Comparison of ENCODE assay signal across 10 cellular contexts in the genomic region with DNA sequence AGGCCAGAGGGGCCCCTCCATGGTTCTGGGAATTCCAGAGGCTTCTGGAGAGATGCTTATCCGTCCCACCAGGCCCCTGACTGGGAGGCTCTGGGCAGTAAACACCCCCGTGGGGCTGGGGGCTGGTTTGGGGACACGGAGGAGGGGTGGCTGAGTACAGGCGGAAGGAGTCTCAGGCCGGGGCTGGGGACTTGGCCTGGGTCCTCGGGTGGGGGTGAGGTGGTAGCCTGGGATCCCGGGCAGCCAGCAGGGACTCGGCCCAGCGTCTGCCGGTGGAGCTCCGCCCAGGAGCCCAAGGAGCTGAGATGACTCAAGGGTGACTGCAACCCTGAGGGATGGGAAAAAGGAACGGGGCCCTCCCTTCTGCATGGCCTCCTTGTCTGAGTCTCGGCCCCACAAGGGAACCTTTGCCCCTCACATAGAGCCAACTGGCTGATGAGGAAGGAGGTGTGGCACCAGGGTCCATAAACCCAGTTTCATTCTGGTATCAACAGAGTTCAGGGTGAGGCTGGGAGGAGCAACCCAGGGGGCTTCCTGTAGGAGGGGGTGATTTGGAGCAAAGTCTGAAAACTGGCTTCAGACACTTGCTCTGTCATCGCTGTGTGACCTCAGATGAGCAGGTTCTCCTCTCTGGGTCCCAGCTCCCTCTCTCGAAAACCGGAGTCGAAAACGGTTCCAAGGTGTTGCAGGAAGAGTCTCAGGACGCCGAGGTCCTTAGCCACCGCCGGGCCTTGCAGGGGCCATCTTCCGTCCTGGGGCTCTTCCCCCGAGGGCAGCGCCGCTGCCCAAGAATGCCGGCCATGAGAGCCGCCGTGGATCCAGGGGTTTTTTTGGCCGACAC. TPM values are rescaled to one million over a fixed set of nuclear protein-coding genes. Genes with fewer than 3 reads are reported as not detected.
A peak's percentile ranks its signal among the peaks of the same experiment; 100 is the strongest.
DNase-seq lines count a peak whose midpoint lies in the region; ATAC-seq and TF ChIP-seq lines count a peak whose summit lies in the region.
"Had no signal": no experiment of that assay in that cellular context is flagged by ENCODE, and none has a peak within 500 bp of the region (broad histone marks: within the 10 kb centered on the region; RNA-seq: fewer than 3 reads in every experiment).

No MANE protein-coding gene starts in this region.

- H3F3A ChIP-seq in SK-N-SH (replicated peaks; ENCODE audit: insufficient read depth): peaks cover 2% of the 10 kb centered on the region

- no peaks in the 10 kb centered on the region for H3K36me3 Mint-ChIP-seq in natural killer cell treated with Interleukin-12 subunit alpha and Interleukin-12 subunit beta and Interleukin-15 and Interleukin-18, amount 100 ng/mL, for 72 hours

- peaks cover 0 to 2% of the 10 kb centered on the region in 2 donors for H3K27me3 Mint-ChIP-seq in natural killer cell treated with Interleukin-12 subunit alpha and Interleukin-12 subunit beta and Interleukin-15 and Interleukin-18, amount 100 ng/mL, for 72 hours

- peak overlapping the region; percentile 86 for H3K9ac ChIP-seq in HCT116 (ENCODE audit: low read length)
- peak overlapping the region; percentile 60; the same call in 1 of the 2 replicates for H3K9ac ChIP-seq in SK-N-SH
- peak overlapping the region; percentile 74 for H3K9ac ChIP-seq in skeletal muscle satellite cell (ENCODE audit: low read depth, low read length)

- no peaks in the 10 kb centered on the region for H3K9me2 ChIP-seq in HCT116 (ENCODE audit: insufficient read depth)
- no peaks in the 10 kb centered on the region for H3K9me2 ChIP-seq in SK-N-SH

- H3K4me1 ChIP-seq in HCT116 (ENCODE audit: control insufficient read depth in 1 of 2, insufficient read depth in 2 of 2, low read length in 2 of 2): peaks cover 33 to 45% of the 10 kb centered on the region in 2 experiments
- no peaks in the 10 kb centered on the region for H3K4me1 ChIP-seq in SK-N-SH (ENCODE audit: control insufficient read depth in 1 of 2, insufficient read depth in 2 of 2, low read depth in 1 of 2, low read length in 1 of 2)
- peaks cover 28% of the 10 kb centered on the region for H3K4me1 ChIP-seq in skeletal muscle satellite cell (ENCODE audit: control insufficient read depth, insufficient read depth, low read length)

- TF ChIP-seq EP300 in SK-N-SH (IDR thresholded peaks at IDR 0.05; ENCODE audit: borderline replicate concordance in 1 of 2, low read depth in 1 of 2, low read length in 1 of 2): no peak

- TF ChIP-seq CTCF in HCT116 (IDR thresholded peaks at IDR 0.05 in 2 of 3, conservative IDR thresholded peaks at IDR 0.05 in 1 of 3; ENCODE audit: borderline replicate concordance in 1 of 3, insufficient read depth in 1 of 3, low read depth in 2 of 3, low read length in 2 of 3) (no peak), SK-N-SH (IDR thresholded peaks at IDR 0.05) (no peak), foreskin fibroblast (IDR thresholded peaks at IDR 0.05; ENCODE audit: low read depth, low read length) (no peak)

- H2AFZ ChIP-seq in HCT116 (ENCODE audit: low read depth, low read length, poor library complexity, severe bottlenecking) (no peak overlapping the region), SK-N-SH (ENCODE audit: low read depth) (peak overlapping the region; percentile 88; the same call in 1 of the 2 replicates)

- H3K4me3 ChIP-seq in HCT116 (replicated peaks in 1 of 2; ENCODE audit: low read depth in 1 of 2, low read length in 2 of 2) (peak overlapping the region; percentile 60 to 74), SK-N-SH (ENCODE audit: low read depth in 2 of 2, low read length in 1 of 2) (no peak overlapping the region), foreskin fibroblast (ENCODE audit: low read depth in 1 of 2, low read length in 2 of 2) (no peak overlapping the region), skeletal muscle satellite cell (ENCODE audit: low read length) (no peak overlapping the region)

- H3K27me3 ChIP-seq in HCT116 (ENCODE audit: insufficient read depth, low read length) (no peaks in the 10 kb centered on the region), SK-N-SH (ENCODE audit: insufficient read depth) (no peaks in the 10 kb centered on the region), skeletal muscle satellite cell (ENCODE audit: control insufficient read depth, insufficient read depth, low read length) (no peaks in the 10 kb centered on the region)

- peaks cover 37% of the 10 kb centered on the region for H3K79me2 ChIP-seq in HCT116 (ENCODE audit: insufficient read depth, low read length)
- H3K79me2 ChIP-seq in SK-N-SH (ENCODE audit: insufficient read depth): no peaks in the 10 kb centered on the region

- intact Hi-C loops in HCT116 (cut with micrococcal nuclease): no loop called here

- ATAC-seq in HCT116 (peak; percentile 68), HG03378 (IDR thresholded peaks at IDR 0.05; ENCODE audit: unreplicated experiment) (no peak)
- no peak for ATAC-seq in natural killer cell treated with Interleukin-12 subunit alpha and Interleukin-12 subunit beta and Interleukin-15 and Interleukin-18, amount 100 ng/mL, for 72 hours

- RAD21 ChIA-PET in HCT116 (lab: Charles Lee; ENCODE audit: low non-redundant PET in 1 of 2, low total read pairs in 2 of 2, uncharacterized antibody in 2 of 2, unreplicated experiment in 2 of 2): no interaction called here

- WGBS in SK-N-SH (ENCODE audit: low lambda C conversion rate): 41% methylated on average over 14 of the region's 30 CpGs

- no peaks in the 10 kb centered on the region for H3K9me3 Mint-ChIP-seq in natural killer cell treated with Interleukin-12 subunit alpha and Interleukin-12 subunit beta and Interleukin-15 and Interleukin-18, amount 100 ng/mL, for 72 hours

- no peak overlapping the region for H3K27ac Mint-ChIP-seq in natural killer cell treated with Interleukin-12 subunit alpha and Interleukin-12 subunit beta and Interleukin-15 and Interleukin-18, amount 100 ng/mL, for 72 hours

- no peak for TF ChIP-seq POLR2A in HCT116 (IDR thresholded peaks at IDR 0.05; ENCODE audit: borderline replicate concordance, extremely low read depth, insufficient read depth, insufficient read length)

- CTCF ChIA-PET in HCT116 (lab: Charles Lee): interaction anchor here (0.8 to 2.4 kb wide), 9 partner anchors 10 to 493 kb away, joined by 3 to 7 read pairs (median 4); partner anchors contain the start of gene RNF126
- CTCF ChIA-PET in SK-N-SH (lab: Yijun Ruan, JAX): no interaction called here

- H3K4me2 ChIP-seq in HCT116 (ENCODE audit: low read length) (peak overlapping the region; percentile 98), SK-N-SH (peak overlapping the region; percentile 40), skeletal muscle satellite cell (ENCODE audit: low read length) (peak overlapping the region; percentile 59)

- H3K4me1 Mint-ChIP-seq in natural killer cell treated with Interleukin-12 subunit alpha and Interleukin-12 subunit beta and Interleukin-15 and Interleukin-18, amount 100 ng/mL, for 72 hours (ENCODE audit: low read depth in 2 of 2): no peaks in the 10 kb centered on the region

- DNase-seq in HCT116 (ENCODE audit: low read depth, low spot score) (no peak), SK-N-SH (peak; percentile 59), foreskin fibroblast (peak; percentile 88 to 95), NCI-H524 (lab: John Stamatoyannopoulos, UW) (no peak)
- no peak for DNase-seq in activated CD4-positive, alpha-beta T cell treated with anti-CD3 and anti-CD28 coated beads for 48 hours
- no peak for DNase-seq in natural killer cell treated with Interleukin-12 subunit alpha and Interleukin-12 subunit beta and Interleukin-15 and Interleukin-18, amount 100 ng/mL, for 72 hours (ENCODE audit: low spot score)
- DNase-seq: activated T-cell treated with anti-CD3 and anti-CD28 coated beads for 4 hours, head of caudate nucleus had no signal

- POLR2A ChIA-PET in HCT116 (lab: Charles Lee): interaction anchor here (0.6 to 1.8 kb wide), 7 partner anchors 45 to 98 kb away, joined by 3 to 5 read pairs (median 3); partner anchors contain the start of gene PTBP1
- POLR2A ChIA-PET in SK-N-SH (lab: Yijun Ruan, JAX): no interaction called here

- no peak for TF ChIP-seq RAD21 in HCT116 (IDR thresholded peaks at IDR 0.05; ENCODE audit: low read depth)
- no peak for TF ChIP-seq RAD21 in SK-N-SH (IDR thresholded peaks at IDR 0.05; ENCODE audit: low read length)

- H3K36me3 ChIP-seq in HCT116 (ENCODE audit: control insufficient read depth in 1 of 2, insufficient read depth in 2 of 2, low read length in 2 of 2) (peaks cover 0 to 7% of the 10 kb centered on the region in 2 experiments; a peak in 1 of 4 replicates), SK-N-SH (replicated peaks in 1 of 2; ENCODE audit: control insufficient read depth in 1 of 2, insufficient read depth in 2 of 2, low read length in 1 of 2) (no peaks in the 10 kb centered on the region), skeletal muscle satellite cell (ENCODE audit: insufficient read depth, low read length) (no peaks in the 10 kb centered on the region)

- H3K27ac ChIP-seq in HCT116 (ENCODE audit: low read depth, low read length) (peak overlapping the region; percentile 83), SK-N-SH (ENCODE audit: low read depth in 2 of 2, low read length in 1 of 2) (peak overlapping the region in 1 of 2 experiments; percentile 59; a peak in 2 of 4 replicates)

- BruUV-seq in HCT116 (replicated peaks; lab: Mats Ljungman, UMichigan): TSS peak; percentile 78

- H3K9me3 ChIP-seq in HCT116 (ENCODE audit: control insufficient read depth in 1 of 2, insufficient read depth in 1 of 2, low read depth in 1 of 2, low read length in 2 of 2) (peaks cover 0 to 3% of the 10 kb centered on the region in 2 experiments; a peak in 2 of 4 replicates), SK-N-SH (no peaks in the 10 kb centered on the region), skeletal muscle satellite cell (replicated peaks; ENCODE audit: low read length) (peaks cover 13% of the 10 kb centered on the region)

- H4K20me1 ChIP-seq in HCT116 (ENCODE audit: insufficient read depth) (no peaks in the 10 kb centered on the region), SK-N-SH (ENCODE audit: insufficient read depth) (no peaks in the 10 kb centered on the region)

- H3K4me3 Mint-ChIP-seq in natural killer cell treated with Interleukin-12 subunit alpha and Interleukin-12 subunit beta and Interleukin-15 and Interleukin-18, amount 100 ng/mL, for 72 hours: no peak overlapping the region

RNA-seq across cellular contexts. Expression of gene MISP, which starts 0.8 kb away (rescaled TPM):
- total RNA-seq in HCT116 (2021; ENCODE audit: unreplicated experiment): 38.2 TPM
- 30.6 and 31.5 TPM in 2 replicates for polyA plus RNA-seq in HCT116 (2012)
- 0.03 and 0.08 TPM in 2 replicates for polyA plus RNA-seq in SK-N-SH (2012; rRNA removed)
- 0.05 TPM in 2 replicates for polyA plus RNA-seq in SK-N-SH (2012; cell fraction: cytosol; rRNA removed)
- polyA plus RNA-seq in SK-N-SH (2012; cell fraction: nucleus; rRNA removed): 0.06 TPM in 2 replicates
- total RNA-seq in skeletal muscle satellite cell (2012; rRNA removed): 0.22 and 0.25 TPM in 2 replicates
- total RNA-seq in natural killer cell treated with Interleukin-12 subunit alpha and Interleukin-12 subunit beta and Interleukin-15 and Interleukin-18, amount 100 ng/mL, for 72 hours: not detected

RNA-seq across cellular contexts. Expression of gene PALM, which starts 43.0 kb away (rescaled TPM):
- total RNA-seq in HCT116 (2021; ENCODE audit: unreplicated experiment): 43.7 TPM
- polyA plus RNA-seq in HCT116 (2012): 28.5 and 34.2 TPM in 2 replicates
- polyA plus RNA-seq in SK-N-SH (2012; rRNA removed): 6.2 and 15.6 TPM in 2 replicates
- polyA plus RNA-seq in SK-N-SH (2012; cell fraction: cytosol; rRNA removed): 7.7 and 9.4 TPM in 2 replicates
- polyA plus RNA-seq in SK-N-SH (2012; cell fraction: nucleus; rRNA removed): 14.9 and 18.0 TPM in 2 replicates
- total RNA-seq in skeletal muscle satellite cell (2012; rRNA removed): 1.5 and 8.1 TPM in 2 replicates
- not detected for total RNA-seq in natural killer cell treated with Interleukin-12 subunit alpha and Interleukin-12 subunit beta and Interleukin-15 and Interleukin-18, amount 100 ng/mL, for 72 hours

RNA-seq across cellular contexts. Expression of gene PTBP1, which starts 45.5 kb away (rescaled TPM):
- 676 TPM for total RNA-seq in HCT116 (2021; ENCODE audit: unreplicated experiment)
- polyA plus RNA-seq in HCT116 (2012): 538 and 711 TPM in 2 replicates
- 172 and 243 TPM in 2 replicates for polyA plus RNA-seq in SK-N-SH (2012; rRNA removed)
- 81.4 and 143 TPM in 2 replicates for polyA plus RNA-seq in SK-N-SH (2012; cell fraction: cytosol; rRNA removed)
- polyA plus RNA-seq in SK-N-SH (2012; cell fraction: nucleus; rRNA removed): 286 and 334 TPM in 2 replicates
- total RNA-seq in skeletal muscle satellite cell (2012; rRNA removed): 113 and 162 TPM in 2 replicates
- 100 to 1,000 TPM; 604 to 619 TPM for total RNA-seq in natural killer cell treated with Interleukin-12 subunit alpha and Interleukin-12 subunit beta and Interleukin-15 and Interleukin-18, amount 100 ng/mL, for 72 hours

RNA-seq across cellular contexts. Expression of gene PRSS57, which starts 56.5 kb away (rescaled TPM):
- total RNA-seq in HCT116 (2021; ENCODE audit: unreplicated experiment): not detected
- 0.12 and 0.16 TPM in 2 replicates for polyA plus RNA-seq in HCT116 (2012)
- not detected in 2 replicates for polyA plus RNA-seq in SK-N-SH (2012; rRNA removed)
- not detected in 2 replicates for polyA plus RNA-seq in SK-N-SH (2012; cell fraction: cytosol; rRNA removed)
- polyA plus RNA-seq in SK-N-SH (2012; cell fraction: nucleus; rRNA removed): 0.05 and 0.14 TPM in 2 replicates
- total RNA-seq in skeletal muscle satellite cell (2012; rRNA removed): not detected in 2 replicates
- 1 to 10 TPM in 1 of 2 donors, not detected in 1; 1.4 TPM for total RNA-seq in natural killer cell treated with Interleukin-12 subunit alpha and Interleukin-12 subunit beta and Interleukin-15 and Interleukin-18, amount 100 ng/mL, for 72 hours

Comparison
In these comparisons a context has a peak if more than half of its experiments do, and no peak if none do; other contexts are left out.
1. DNase-seq: peak in SK-N-SH (single experiment) and foreskin fibroblast (2 of 2); none in HCT116 (single experiment), activated CD4-positive, alpha-beta T cell treated with anti-CD3 and anti-CD28 coated beads for 48 hours (single experiment), natural killer cell treated with Interleukin-12 subunit alpha and Interleukin-12 subunit beta and Interleukin-15 and Interleukin-18, amount 100 ng/mL, for 72 hours (single experiment) and NCI-H524 (0 of 2).
2. H3K4me2 ChIP-seq: peak in every context shown above with its lines; median percentile 98 in HCT116; 59 in skeletal muscle satellite cell; 40 in SK-N-SH.
3. H3K4me3 ChIP-seq: peak in HCT116 (2 of 2); none in SK-N-SH (0 of 2), foreskin fibroblast (0 of 2) and skeletal muscle satellite cell (single experiment).
4. RNA of gene MISP, which starts 0.8 kb away (total RNA-seq): 38.2 TPM in HCT116 (single experiment); not detected in natural killer cell treated with Interleukin-12 subunit alpha and Interleukin-12 subunit beta and Interleukin-15 and Interleukin-18, amount 100 ng/mL, for 72 hours; every median in the first group is over 10 times any median in the second.
5. RNA of gene PALM, which starts 43.0 kb away (total RNA-seq): 43.7 TPM in HCT116 (single experiment); not detected in natural killer cell treated with Interleukin-12 subunit alpha and Interleukin-12 subunit beta and Interleukin-15 and Interleukin-18, amount 100 ng/mL, for 72 hours; every median in the first group is over 10 times any median in the second.
6. Of the 11 proteins assayed by ChIP-seq in both SK-N-SH and HCT116: peak only in SK-N-SH: none; only in HCT116: POLR2AphosphoS5; in both: none; in neither: 10.
7. Peak in every context shown above with its lines, with median percentiles within 50 percentile points of each other: H3K9ac ChIP-seq.